In genomic region chr17:17987901-17988300, GRCh38 we compare ENCODE assay signal across 24 cellular contexts. TPM values are rescaled to one million over a fixed set of nuclear protein-coding genes. Genes with fewer than 3 reads are reported as not detected.
DNase-seq lines count a peak whose midpoint lies in the region; TF ChIP-seq lines count a peak whose summit lies in the region.
"Had no signal": no experiment of that assay in that cellular context is flagged by ENCODE, and none has a peak within 500 bp of the region (broad histone marks: within the 10 kb centered on the region; RNA-seq: fewer than 3 reads in every experiment).

No MANE protein-coding gene starts in this region.

- no peak overlapping the region for H3K27ac Mint-ChIP-seq in endodermal cell
- H3K27ac Mint-ChIP-seq: CD4-positive, alpha-beta T cell; T-helper 2 cell treated with Interferon-gamma antibody and Interleukin-4, amounts not matched to agents 5 μg/mL and 100 μg/mL, for 36 hours had no signal

- no peak overlapping the region for H3K4me3 Mint-ChIP-seq in endodermal cell
- H3K4me3 Mint-ChIP-seq: CD4-positive, alpha-beta T cell; T-helper 2 cell treated with Interferon-gamma antibody and Interleukin-4, amounts not matched to agents 5 μg/mL and 100 μg/mL, for 36 hours had no signal

- H3K9me3 ChIP-seq in endodermal cell (ENCODE audit: control insufficient read depth, low read length) = no peaks in the 10 kb centered on the region
- H3K9me3 ChIP-seq: A549; BLaER1 treated with 17β-estradiol and CSF1 and Interleukin-3, amounts not matched to agents 10 nM and 100 nM had no signal

- no peaks in the 10 kb centered on the region for H3K36me3 Mint-ChIP-seq in endodermal cell (ENCODE audit: low read depth)

- peaks cover 6% of the 10 kb centered on the region for H3K4me1 Mint-ChIP-seq in endodermal cell

- H3K9ac ChIP-seq in endodermal cell (ENCODE audit: extremely low read depth, low read length, poor library complexity, severe bottlenecking) = no peak overlapping the region
- H3K9ac ChIP-seq: BLaER1 treated with 17β-estradiol and CSF1 and Interleukin-3, amounts not matched to agents 10 nM and 100 nM had no signal

- H3K4me3 ChIP-seq in endodermal cell (ENCODE audit: low read length) = no peak overlapping the region
- H3K4me3 ChIP-seq: A549; BLaER1 treated with 17β-estradiol and CSF1 and Interleukin-3, amounts not matched to agents 10 nM and 100 nM had no signal

- no peak for TF ChIP-seq CTCF in endodermal cell (conservative IDR thresholded peaks at IDR 0.05)

- H3K27ac ChIP-seq in endodermal cell (ENCODE audit: low read depth, low read length) = no peak overlapping the region
- H3K27ac ChIP-seq: A549; BLaER1 treated with 17β-estradiol and CSF1 and Interleukin-3, amounts not matched to agents 10 nM and 100 nM had no signal

- DNase-seq in COLO668 (lab: John Stamatoyannopoulos, UW; ENCODE audit: unreplicated experiment) (peak; percentile 35), DMS79 treated with DMSO at 0.1 percent for 48 hours (lab: John Stamatoyannopoulos, UW) (peak; percentile 4), NCI-H510A treated with DMSO at 0.1 percent for 48 hours (lab: John Stamatoyannopoulos, UW) (peak; percentile 59), endodermal cell (peak; percentile 50), anterior cingulate cortex (lab: John Stamatoyannopoulos, UW) (no peak), NCI-H2196 treated with DMSO at 0.1 percent for 48 hours (lab: John Stamatoyannopoulos, UW; ENCODE audit: unreplicated experiment) (no peak)
- DNase-seq in activated CD4-positive, alpha-beta T cell treated with anti-CD3 and anti-CD28 coated beads, Interleukin-2, amount 50 U/mL, for 48 hours = no peak
- DNase-seq: AML-193; CD4-positive, alpha-beta T cell; COR-L47; DND-41; KBM-7; MM.1S; NCI-H2029; NCI-H2171; NCI-H345; NCI-H524 treated with DMSO at 0.1 percent for 48 hours; RPMI8226; SHP77 treated with DMSO at 0.1 percent for 48 hours; T-helper 1 cell had no signal

- H3K36me3 ChIP-seq in endodermal cell (ENCODE audit: control insufficient read depth, insufficient read depth, low read length) = no peaks in the 10 kb centered on the region
- H3K36me3 ChIP-seq: BLaER1 treated with 17β-estradiol and CSF1 and Interleukin-3, amounts not matched to agents 10 nM and 100 nM had no signal

- 92 to 94% methylated on average over 12 to 14 of the region's 14 CpGs for WGBS in endodermal cell (ENCODE audit: insufficient coverage in 1 of 2, insufficient read length in 1 of 2), 2 experiments

- no peaks in the 10 kb centered on the region for H3K4me1 ChIP-seq in endodermal cell (ENCODE audit: control insufficient read depth, insufficient read depth, low read length)
- H3K4me1 ChIP-seq: BLaER1 treated with 17β-estradiol and CSF1 and Interleukin-3, amounts not matched to agents 10 nM and 100 nM had no signal

- H3K27me3 ChIP-seq in endodermal cell (ENCODE audit: control insufficient read depth, insufficient read depth, low read length, poor library complexity, severe bottlenecking) = no peaks in the 10 kb centered on the region
- H3K27me3 ChIP-seq: BLaER1 treated with 17β-estradiol and CSF1 and Interleukin-3, amounts not matched to agents 10 nM and 100 nM had no signal

- no peaks in the 10 kb centered on the region for H3K27me3 Mint-ChIP-seq in endodermal cell (ENCODE audit: insufficient read depth)
- H3K27me3 Mint-ChIP-seq: CD4-positive, alpha-beta T cell had no signal

- H3K9me3 Mint-ChIP-seq in endodermal cell = no peaks in the 10 kb centered on the region
- H3K9me3 Mint-ChIP-seq: CD4-positive, alpha-beta T cell; T-helper 2 cell treated with Interferon-gamma antibody and Interleukin-4, amounts not matched to agents 5 μg/mL and 100 μg/mL, for 36 hours had no signal

RNA-seq across cellular contexts. Expression of gene DRC3, which starts 15.2 kb away (rescaled TPM):
- 1 to 10 TPM; 2.0 to 2.6 TPM for total RNA-seq in endodermal cell
- polyA plus RNA-seq in endodermal cell (2013, experiment 1 of 2) = 2.2 TPM
- polyA plus RNA-seq in endodermal cell (2013, experiment 2 of 2) = 2.2 TPM
- total RNA-seq: H4 had no signal

RNA-seq across cellular contexts. Expression of gene TOM1L2, which starts 15.7 kb away (rescaled TPM):
- 10 to 100 TPM; 10.2 to 11.5 TPM for total RNA-seq in endodermal cell
- 16.1 TPM for polyA plus RNA-seq in endodermal cell (2013, experiment 1 of 2)
- 14.8 TPM for polyA plus RNA-seq in endodermal cell (2013, experiment 2 of 2)

RNA-seq across cellular contexts. Expression of gene ATPAF2, which starts 51.1 kb away (rescaled TPM):
- total RNA-seq in endodermal cell = 10 to 100 TPM; 31.4 to 50.8 TPM
- polyA plus RNA-seq in endodermal cell (2013, experiment 1 of 2) = 40.7 TPM
- 44.1 TPM for polyA plus RNA-seq in endodermal cell (2013, experiment 2 of 2)

RNA-seq across cellular contexts. Expression of gene GID4, which starts 51.3 kb away (rescaled TPM):
- total RNA-seq in endodermal cell = 10 to 100 TPM; 20.5 to 20.8 TPM
- polyA plus RNA-seq in endodermal cell (2013, experiment 1 of 2) = 17.2 TPM
- 17.1 TPM for polyA plus RNA-seq in endodermal cell (2013, experiment 2 of 2)

Comparison
In these comparisons a context has a peak if more than half of its experiments do, and no peak if none do; other contexts are left out.
1. DNase-seq: peak in COLO668 (single experiment), DMS79 treated with DMSO at 0.1 percent for 48 hours (single experiment), NCI-H510A treated with DMSO at 0.1 percent for 48 hours (single experiment) and endodermal cell (single experiment); none in anterior cingulate cortex (0 of 58), activated CD4-positive, alpha-beta T cell treated with anti-CD3 and anti-CD28 coated beads, Interleukin-2, amount 50 U/mL, for 48 hours (0 of 2) and NCI-H2196 treated with DMSO at 0.1 percent for 48 hours (single experiment).